In genomic region chr4:53043096-53043495, GRCh38 we compare ENCODE assay signal across 26 cellular contexts.
A peak's percentile ranks its signal among the peaks of the same experiment; 100 is the strongest.
DNase-seq lines count a peak whose midpoint lies in the region; ATAC-seq, FAIRE-seq and TF ChIP-seq lines count a peak whose summit lies in the region.
"Had no signal": no experiment of that assay in that cellular context is flagged by ENCODE, and none has a peak within 500 bp of the region (broad histone marks: within the 10 kb centered on the region; RNA-seq: fewer than 3 reads in every experiment).

No MANE protein-coding gene starts in this region.

- H3K9ac ChIP-seq in IMR-90 (ENCODE audit: low read depth, low read length) (no peak overlapping the region), K562 (ENCODE audit: insufficient read depth in 1 of 2, low read depth in 2 of 2, low read length in 2 of 2) (no peak overlapping the region)

- H3K9me3 Mint-ChIP-seq in chondrocyte (ENCODE audit: low read depth): no peaks in the 10 kb centered on the region
- H3K9me3 Mint-ChIP-seq: activated T-cell treated with anti-CD3 and anti-CD28 coated beads, Interleukin-2, amount 50 U/mL, for 4 hours; endodermal cell; natural killer cell had no signal

- H3K9me3 ChIP-seq in IMR-90 (ENCODE audit: control insufficient read depth, insufficient read depth, low read length) (no peaks in the 10 kb centered on the region), K562 (replicated peaks; ENCODE audit: control insufficient read depth, insufficient read depth, low read depth, low read length) (no peaks in the 10 kb centered on the region)
- H3K9me3 ChIP-seq: Caco-2, heart left ventricle, lower lobe of right lung, thoracic aorta had no signal

- H4K8ac ChIP-seq in IMR-90 (ENCODE audit: low read depth in 2 of 2, low read length in 2 of 2): no peak overlapping the region

- H3K79me2 ChIP-seq in K562 (ENCODE audit: control insufficient read depth, insufficient read depth, low read length): no peaks in the 10 kb centered on the region

- H3K27ac ChIP-seq in IMR-90 (ENCODE audit: insufficient read depth, low read length) (no peak overlapping the region), K562 (ENCODE audit: extremely low read depth, low read depth, low read length) (no peak overlapping the region)
- H3K27ac ChIP-seq: brain microvascular endothelial cell, heart left ventricle, lower lobe of right lung, PC-9, thoracic aorta, VCaP had no signal

- no peak overlapping the region for H3K4ac ChIP-seq in IMR-90 (ENCODE audit: low read depth, low read length)

- FAIRE-seq in D721Med (lab: Jason Lieb, UNC) (peak; percentile 56), K562 (lab: Jason Lieb, UNC) (peak; percentile 60)
- FAIRE-seq: urothelium cell line had no signal

- peak overlapping the region; percentile 31; the same call in 1 of the 2 replicates for H3K14ac ChIP-seq in IMR-90 (replicated peaks; ENCODE audit: low read depth, low read length)

- dilution Hi-C loops in IMR-90 (cut with HindIII; ENCODE audit: low sequenced_read_pairs, unreplicated experiment): no loop called here

- in situ Hi-C loops in IMR-90 (cut with MboI; ENCODE audit: low sequenced_read_pairs) (no loop called here), K562 (cut with MboI) (no loop called here)

- no peak overlapping the region for H3K27ac Mint-ChIP-seq in chondrocyte (ENCODE audit: unreplicated experiment)
- H3K27ac Mint-ChIP-seq: endodermal cell, natural killer cell had no signal

- no peaks in the 10 kb centered on the region for H3K27me3 Mint-ChIP-seq in chondrocyte (ENCODE audit: low read depth)

- no peak overlapping the region for H4K5ac ChIP-seq in IMR-90 (ENCODE audit: low read depth, low read length)

- TF ChIP-seq CTCF in D721Med (IDR thresholded peaks at IDR 0.05; ENCODE audit: insufficient read depth, missing control alignments) (no peak), IMR-90 (conservative IDR thresholded peaks at IDR 0.05; ENCODE audit: low read depth, low read length) (no peak), K562 (IDR thresholded peaks at IDR 0.05 in 2 of 3, conservative IDR thresholded peaks at IDR 0.05 in 1 of 3; ENCODE audit: insufficient read depth in 2 of 3, low read depth in 1 of 3, low read length in 3 of 3) (no peak), chondrocyte (IDR thresholded peaks at IDR 0.05) (no peak)

- no peak overlapping the region for H3K4me3 Mint-ChIP-seq in chondrocyte (ENCODE audit: unreplicated experiment)
- H3K4me3 Mint-ChIP-seq: activated T-cell treated with anti-CD3 and anti-CD28 coated beads, Interleukin-2, amount 50 U/mL, for 4 hours; endodermal cell; natural killer cell had no signal

- H2BK20ac ChIP-seq in IMR-90 (ENCODE audit: low read depth, low read length): no peak overlapping the region

- H2AFZ ChIP-seq in IMR-90 (replicated peaks; ENCODE audit: low read length, poor library complexity) (no peak overlapping the region), K562 (ENCODE audit: low read depth, low read length) (no peak overlapping the region)
- H2AFZ ChIP-seq: PC-9 had no signal

- no peak overlapping the region for H4K91ac ChIP-seq in IMR-90 (ENCODE audit: insufficient read depth, low read depth, low read length)

- WGBS in IMR-90 (ENCODE audit: extremely low coverage in 2 of 2, insufficient read length in 1 of 2), 2 experiments: no CpG with 5 or more reads among the region's 1 CpG
- WGBS in K562 (ENCODE audit: insufficient coverage, low coverage, missing lambda C conversion rate): 24% methylated on average over 1 of the region's 1 CpG

- H3K27me3 ChIP-seq in IMR-90 (ENCODE audit: control insufficient read depth, insufficient read depth, low read length) (no peaks in the 10 kb centered on the region), K562 (ENCODE audit: control insufficient read depth in 2 of 2, insufficient read depth in 2 of 2, low read length in 2 of 2) (no peaks in the 10 kb centered on the region)
- H3K27me3 ChIP-seq: brain microvascular endothelial cell, heart left ventricle had no signal

- H4K20me1 ChIP-seq in IMR-90 (ENCODE audit: insufficient read depth, low read length) (no peaks in the 10 kb centered on the region), K562 (replicated peaks; ENCODE audit: control insufficient read depth, insufficient read depth, low read length) (no peaks in the 10 kb centered on the region)

- H2AK5ac ChIP-seq in IMR-90 (ENCODE audit: low read depth, low read length): no peak overlapping the region; the same call in 1 of the 2 replicates

- no peaks in the 10 kb centered on the region for H3K36me3 ChIP-seq in IMR-90 (ENCODE audit: control insufficient read depth, insufficient read depth, low read length)
- H3K36me3 ChIP-seq in K562 (ENCODE audit: control insufficient read depth, insufficient read depth, low read length): no peaks in the 10 kb centered on the region
- H3K36me3 ChIP-seq: brain microvascular endothelial cell, heart left ventricle, lower lobe of right lung, thoracic aorta had no signal

- peaks cover 18% of the 10 kb centered on the region for H3K4me1 Mint-ChIP-seq in chondrocyte (ENCODE audit: low read depth)
- H3K4me1 Mint-ChIP-seq: endodermal cell had no signal

- TF ChIP-seq EP300 in K562 (IDR thresholded peaks at IDR 0.05; ENCODE audit: low read length): no peak

- H3K4me2 ChIP-seq in IMR-90 (ENCODE audit: low read depth, low read length) (no peak overlapping the region), K562 (ENCODE audit: insufficient read depth, low read length) (no peak overlapping the region)
- H3K4me2 ChIP-seq: PC-9 had no signal

- H2AK9ac ChIP-seq in IMR-90 (replicated peaks; ENCODE audit: low read depth, low read length, poor library complexity): no peak overlapping the region

- no peak overlapping the region for H2BK5ac ChIP-seq in IMR-90 (ENCODE audit: low read depth, low read length, poor library complexity, severe bottlenecking)

- CTCF ChIA-PET in IMR-90 (lab: Yijun Ruan, JAX) (no interaction called here), K562 (lab: Yijun Ruan, JAX; ENCODE audit: low intra/inter-chr PET ratio) (no interaction called here)

- intact Hi-C loops in IMR-90 (cut with micrococcal nuclease) (no loop called here), K562 (cut with micrococcal nuclease) (no loop called here)

- BruUV-seq in IMR-90 (replicated peaks; lab: Mats Ljungman, UMichigan): no TSS peak
- BruUV-seq in K562 (replicated peaks; lab: Mats Ljungman, UMichigan): no TSS peak

- H2BK120ac ChIP-seq in IMR-90 (ENCODE audit: low read depth, low read length): no peak overlapping the region

- H2BK15ac ChIP-seq in IMR-90 (ENCODE audit: low read depth, low read length): no peak overlapping the region; the same call in 2 of the 3 replicates

- TF ChIP-seq RAD21 in IMR-90 (IDR thresholded peaks at IDR 0.05; ENCODE audit: low read length) (no peak), K562 (CRISPR knock-in tag; conservative IDR thresholded peaks at IDR 0.05 in 1 of 2, IDR thresholded peaks at IDR 0.05 in 1 of 2) (no peak)

- H3K56ac ChIP-seq in IMR-90 (ENCODE audit: extremely low read depth, insufficient read depth, low read length): no peak overlapping the region

- H3K4me1 ChIP-seq in IMR-90 (ENCODE audit: control insufficient read depth, insufficient read depth, low read length) (peaks cover 5% of the 10 kb centered on the region), K562 (replicated peaks in 1 of 2; ENCODE audit: control insufficient read depth in 2 of 2, insufficient read depth in 2 of 2, low read length in 2 of 2) (peaks cover 0 to 14% of the 10 kb centered on the region in 2 experiments; a peak in 2 of 5 replicates)
- H3K4me1 ChIP-seq: lower lobe of right lung had no signal

- TF ChIP-seq POLR2A in IMR-90 (IDR thresholded peaks at IDR 0.05; ENCODE audit: low read depth, low read length) (no peak), K562 (conservative IDR thresholded peaks at IDR 0.05) (no peak)

- DNase-seq in D721Med (ENCODE audit: insufficient read length, low spot score) (no peak), IMR-90 (no peak), NCI-H446 treated with DMSO at 0.1 percent for 48 hours (lab: John Stamatoyannopoulos, UW) (peak; percentile 93), K562 (ENCODE audit: extremely low read depth in 1 of 4, low spot score in 3 of 4) (no peak), chondrocyte (ENCODE audit: low spot score) (no peak), NCI-H2196 (lab: John Stamatoyannopoulos, UW; ENCODE audit: unreplicated experiment) (no peak)
- DNase-seq: activated CD4-positive, alpha-beta T cell treated with anti-CD3 and anti-CD28 coated beads for 4 hours; activated T-cell treated with anti-CD3 and anti-CD28 coated beads, Interleukin-2, amount 50 U/mL, for 4 hours; brain microvascular endothelial cell; Caco-2; cortex of kidney; DND-41; endodermal cell; foreskin fibroblast; heart left ventricle; Kasumi-1; lower lobe of right lung; natural killer cell; PC-9; stimulated activated naive CD4-positive, alpha-beta T cell treated with Interleukin-2 at 50 U/mL for 16 hours had no signal

- H3K4me3 ChIP-seq in IMR-90 (ENCODE audit: insufficient read depth, low read depth, low read length): no peak overlapping the region
- no peak overlapping the region for H3K4me3 ChIP-seq in K562
- H3K4me3 ChIP-seq: heart left ventricle, lower lobe of right lung, PC-9, thoracic aorta had no signal

- POLR2A ChIA-PET in IMR-90 (lab: Charles Lee; ENCODE audit: unreplicated experiment) (no interaction called here), K562 (lab: Yijun Ruan, JAX) (interaction anchor here (1.0 kb wide), 1 partner anchor 11 kb away, joined by 3 read pairs; no protein-coding TSS in a partner anchor)

- H3K9me1 ChIP-seq in IMR-90 (ENCODE audit: insufficient read depth, low read length): peaks cover 6% of the 10 kb centered on the region; the same call in 1 of the 2 replicates
- no peaks in the 10 kb centered on the region for H3K9me1 ChIP-seq in K562 (ENCODE audit: control insufficient read depth, insufficient read depth, low read length)

- ATAC-seq in IMR-90 (ENCODE audit: low read depth) (no peak), K562 (no peak), HG03159 (IDR thresholded peaks at IDR 0.05; ENCODE audit: unreplicated experiment) (no peak)
- ATAC-seq: activated T-cell treated with anti-CD3 and anti-CD28 coated beads, Interleukin-2, amount 50 U/mL, for 4 hours; esophagus mucosa; heart left ventricle; lower lobe of right lung; natural killer cell; Right ventricle myocardium inferior had no signal

- H3K36me3 Mint-ChIP-seq in chondrocyte (ENCODE audit: low read depth): no peaks in the 10 kb centered on the region
- H3K36me3 Mint-ChIP-seq: natural killer cell had no signal

- H3K23ac ChIP-seq in IMR-90 (ENCODE audit: low read depth, low read length): no peak overlapping the region

- H3K79me1 ChIP-seq in IMR-90 (ENCODE audit: low read depth in 1 of 2, low read length in 2 of 2): no peaks in the 10 kb centered on the region

- no peak overlapping the region for H3K18ac ChIP-seq in IMR-90 (ENCODE audit: low read depth, low read length)

TF ChIP-seq in IMR-90, 13 proteins besides CTCF, POLR2A, EP300 and RAD21 (continues in another document):
- TF ChIP-seq MXI1 (IDR thresholded peaks at IDR 0.05; ENCODE audit: borderline replicate concordance, low read depth, low read length) (no peak), BHLHE40 (IDR thresholded peaks at IDR 0.05; ENCODE audit: low read depth, low read length) (no peak), MAFK (IDR thresholded peaks at IDR 0.05; ENCODE audit: low read depth, low read length) (no peak)

TF ChIP-seq in K562, 482 proteins besides CTCF, POLR2A, EP300 and RAD21:
- TF ChIP-seq DMBX1 (CRISPR knock-in tag; IDR thresholded peaks at IDR 0.05; ENCODE audit: borderline replicate concordance) (no peak), CCNT2 (IDR thresholded peaks at IDR 0.05; ENCODE audit: borderline replicate concordance, extremely low read depth, insufficient read length, low read depth, low read length) (no peak), NFIC (IDR thresholded peaks at IDR 0.05) (peak; percentile 72)
TF ChIP-seq in K562: peak in this region for 1.
